In genomic region chr15:68639926-68640600, GRCh38 we compare ENCODE assay signal across 14 cellular contexts.
DNase-seq lines count a peak whose midpoint lies in the region; ATAC-seq, FAIRE-seq and TF ChIP-seq lines count a peak whose summit lies in the region.
"Had no signal": no experiment of that assay in that cellular context is flagged by ENCODE, and none has a peak within 500 bp of the region (broad histone marks: within the 10 kb centered on the region; RNA-seq: fewer than 3 reads in every experiment).

No MANE protein-coding gene starts in this region.

- peak overlapping the region; percentile 91 for H3K27ac ChIP-seq in RWPE2 (ENCODE audit: poor library complexity, severe bottlenecking)
- H3K27ac ChIP-seq in epithelial cell of prostate, result peak overlapping the region; percentile 95
- peak overlapping the region in 1 of 4 donors; percentile 46 for H3K27ac ChIP-seq in sigmoid colon

- H3K27me3 ChIP-seq in RWPE2 (ENCODE audit: insufficient read depth, poor library complexity, severe bottlenecking) (no peaks in the 10 kb centered on the region), sigmoid colon (no peaks in the 10 kb centered on the region)
- H3K27me3 ChIP-seq: transverse colon had no signal

- DNase-seq in H54 (ENCODE audit: insufficient read length, low spot score) (peak; percentile 39), RWPE2 (ENCODE audit: low spot score) (no peak), epithelial cell of prostate (ENCODE audit: low read depth, low spot score) (no peak), sigmoid colon (peak; percentile 58), NCI-H2107 (lab: John Stamatoyannopoulos, UW) (no peak), kidney tubule cell (ENCODE audit: low spot score) (no peak), UCSD-AML1 (lab: John Stamatoyannopoulos, UW; ENCODE audit: unreplicated experiment) (no peak)
- DNase-seq: AML-193, cortex of kidney, DMS53, NCI-H1092, transverse colon had no signal

- H3K4me1 ChIP-seq in RWPE2 (ENCODE audit: insufficient read depth, poor library complexity, severe bottlenecking) (peaks cover 36% of the 10 kb centered on the region), sigmoid colon (peaks cover 0 to 21% (median 13%) of the 10 kb centered on the region in 4 donors)

- H3K9me3 ChIP-seq in RWPE2 (ENCODE audit: severe bottlenecking), result no peaks in the 10 kb centered on the region
- H3K9me3 ChIP-seq in sigmoid colon, result no peaks in the 10 kb centered on the region
- H3K9me3 ChIP-seq: transverse colon had no signal

- no peak for FAIRE-seq in H54 (lab: Jason Lieb, UNC)

- H3K4me3 ChIP-seq in RWPE2 (ENCODE audit: severe bottlenecking), result no peak overlapping the region
- no peak overlapping the region for H3K4me3 ChIP-seq in sigmoid colon
- H3K4me3 ChIP-seq: transverse colon had no signal

- intact Hi-C loops in sigmoid colon (cut with DNase I), result no loop called here

- no peaks in the 10 kb centered on the region for H3K36me3 ChIP-seq in RWPE2 (ENCODE audit: low read depth)
- H3K36me3 ChIP-seq in sigmoid colon, result no peaks in the 10 kb centered on the region
- H3K36me3 ChIP-seq: transverse colon had no signal

- ATAC-seq in RWPE2 (ENCODE audit: low read depth) (peak; percentile 55), HG02798 (IDR thresholded peaks at IDR 0.05; ENCODE audit: poor library complexity, unreplicated experiment) (no peak)
- ATAC-seq: activated naive CD4-positive, alpha-beta T cell treated with anti-CD3 and anti-CD28 coated beads, Interleukin-2, amount 50 U/mL, for 72 hours had no signal

- TF ChIP-seq CTCF in RWPE2 (IDR thresholded peaks at IDR 0.05; ENCODE audit: poor library complexity, severe bottlenecking), result no peak
- TF ChIP-seq CTCF in sigmoid colon (IDR thresholded peaks at IDR 0.05), result no peak

- no peak for TF ChIP-seq EP300 in sigmoid colon (IDR thresholded peaks at IDR 0.05)

- 84 to 88% methylated on average over 7 of the region's 7 CpGs for WGBS in sigmoid colon, 2 donors

- TF ChIP-seq POLR2A in H54 (IDR thresholded peaks at IDR 0.05; ENCODE audit: low read depth, low read length) (peak; percentile 16; the same call in 1 of the 2 replicates), sigmoid colon (IDR thresholded peaks at IDR 0.05) (no peak)

Comparison
In these comparisons a context has a peak if more than half of its experiments do, and no peak if none do; other contexts are left out.
1. DNase-seq: peak in H54 (single experiment) and sigmoid colon (single experiment); none in RWPE2 (single experiment), epithelial cell of prostate (single experiment), NCI-H2107 (single experiment), kidney tubule cell (single experiment) and UCSD-AML1 (single experiment).